8 cellular contexts compared by ENCODE assay signal in genomic region chr16:57530104-57530522, GRCh38. TPM values are rescaled to one million over a fixed set of nuclear protein-coding genes. Genes with fewer than 3 reads are reported as not detected.
DNase-seq lines count a peak whose midpoint lies in the region; ATAC-seq, FAIRE-seq and TF ChIP-seq lines count a peak whose summit lies in the region.

No MANE protein-coding gene starts in this region.

- dilution Hi-C loops in keratinocyte (cut with MboI; ENCODE audit: extremely low pct_ligation_motif_present, low sequenced_read_pairs): no loop called here

- H3K4me1 ChIP-seq in RWPE2 (ENCODE audit: insufficient read depth, poor library complexity, severe bottlenecking) (peaks cover 9% of the 10 kb centered on the region), keratinocyte (ENCODE audit: control insufficient read depth, extremely low read depth, insufficient read depth, low read length) (peaks cover 17% of the 10 kb centered on the region)

- H3K36me3 ChIP-seq in RWPE2 (ENCODE audit: low read depth) (no peaks in the 10 kb centered on the region), keratinocyte (ENCODE audit: control insufficient read depth in 2 of 2, extremely low read depth in 1 of 2, insufficient read depth in 2 of 2, low read length in 2 of 2) (no peaks in the 10 kb centered on the region)

- TF ChIP-seq CTCF in RWPE2 (IDR thresholded peaks at IDR 0.05; ENCODE audit: poor library complexity, severe bottlenecking): no peak
- no peak for TF ChIP-seq CTCF in keratinocyte (optimal IDR thresholded peaks at IDR 0.05 in 1 of 3, IDR thresholded peaks at IDR 0.05 in 1 of 3, conservative IDR thresholded peaks at IDR 0.05 in 1 of 3; ENCODE audit: extremely low read depth in 1 of 3, insufficient read depth in 2 of 3, low read length in 3 of 3)

- no peaks in the 10 kb centered on the region for H3K27me3 Mint-ChIP-seq in activated naive CD4-positive, alpha-beta T cell treated with anti-CD3 and anti-CD28 coated beads, Interleukin-2, amount 50 U/mL, for 24 hours

- H3K9me3 ChIP-seq in RWPE2 (ENCODE audit: severe bottlenecking) (no peaks in the 10 kb centered on the region), keratinocyte (ENCODE audit: control insufficient read depth, low read depth, low read length) (no peaks in the 10 kb centered on the region)

- H3K9me3 Mint-ChIP-seq in activated naive CD4-positive, alpha-beta T cell treated with anti-CD3 and anti-CD28 coated beads, Interleukin-2, amount 50 U/mL, for 24 hours: no peaks in the 10 kb centered on the region

- H4K20me1 ChIP-seq in keratinocyte (ENCODE audit: control insufficient read depth, extremely low read depth, insufficient read depth, low read length): no peaks in the 10 kb centered on the region

- FAIRE-seq in keratinocyte (lab: Jason Lieb, UNC): peak; percentile 53

- ATAC-seq in GM18499 (IDR thresholded peaks at IDR 0.05; ENCODE audit: insufficient read depth, unreplicated experiment) (peak; percentile 77), HG02852 (IDR thresholded peaks at IDR 0.05; ENCODE audit: unreplicated experiment) (peak; percentile 82), RWPE2 (ENCODE audit: low read depth) (peak; percentile 82)

- H3K4me2 ChIP-seq in keratinocyte (ENCODE audit: control insufficient read depth, extremely low read depth, insufficient read depth, low read depth, low read length): no peak overlapping the region

- DNase-seq in RWPE2 (ENCODE audit: low spot score) (peak; percentile 73), keratinocyte (ENCODE audit: low read depth, low spot score) (no peak), epidermal melanocyte (ENCODE audit: insufficient read length, low spot score) (no peak), dedifferentiated amniotic fluid mesenchymal stem cell (ENCODE audit: extremely low spot score) (no peak)
- peak; percentile 35 to 62 (median 54) for DNase-seq in stimulated activated CD4-positive, alpha-beta T cell treated with anti-CD3 and anti-CD28 coated beads, TNF-alpha, amount 100 ng/mL, for 48 hours (ENCODE audit: low read depth in 3 of 3)

- H3K4me1 Mint-ChIP-seq in activated naive CD4-positive, alpha-beta T cell treated with anti-CD3 and anti-CD28 coated beads, Interleukin-2, amount 50 U/mL, for 24 hours: peaks cover 58% of the 10 kb centered on the region

- H3K27me3 ChIP-seq in RWPE2 (ENCODE audit: insufficient read depth, poor library complexity, severe bottlenecking): no peaks in the 10 kb centered on the region
- no peaks in the 10 kb centered on the region for H3K27me3 ChIP-seq in keratinocyte (ENCODE audit: control insufficient read depth, extremely low read depth, insufficient read depth, low read length)

- H3K4me3 ChIP-seq in RWPE2 (ENCODE audit: severe bottlenecking): no peak overlapping the region
- H3K4me3 ChIP-seq in keratinocyte (ENCODE audit: control insufficient read depth in 2 of 3, extremely low read depth in 1 of 3, insufficient read depth in 2 of 3, low read depth in 1 of 3, low read length in 3 of 3): no peak overlapping the region

- H3K27ac Mint-ChIP-seq in activated naive CD4-positive, alpha-beta T cell treated with anti-CD3 and anti-CD28 coated beads, Interleukin-2, amount 50 U/mL, for 24 hours: peak overlapping the region; percentile 86

- H2AFZ ChIP-seq in keratinocyte (ENCODE audit: control insufficient read depth, low read length): no peak overlapping the region

- H3K27ac ChIP-seq in RWPE2 (ENCODE audit: poor library complexity, severe bottlenecking) (no peak overlapping the region), keratinocyte (ENCODE audit: control insufficient read depth, insufficient read depth, low read length) (no peak overlapping the region)

- peak overlapping the region; percentile 76 for H3K4me3 Mint-ChIP-seq in activated naive CD4-positive, alpha-beta T cell treated with anti-CD3 and anti-CD28 coated beads, Interleukin-2, amount 50 U/mL, for 24 hours

- H3K36me3 Mint-ChIP-seq in activated naive CD4-positive, alpha-beta T cell treated with anti-CD3 and anti-CD28 coated beads, Interleukin-2, amount 50 U/mL, for 24 hours: no peaks in the 10 kb centered on the region

- no peaks in the 10 kb centered on the region for H3K79me2 ChIP-seq in keratinocyte (ENCODE audit: control insufficient read depth, insufficient read depth, low read length)

- no peak overlapping the region for H3K9ac ChIP-seq in keratinocyte (ENCODE audit: control insufficient read depth, extremely low read depth, insufficient read depth, low read length)

- no peaks in the 10 kb centered on the region for H3K9me1 ChIP-seq in keratinocyte (ENCODE audit: control insufficient read depth, extremely low read depth, insufficient read depth, low read length)

RNA-seq across cellular contexts. Expression of gene CCDC102A, which starts 6.3 kb away (rescaled TPM):
- polyA plus RNA-seq in keratinocyte: 2.2 to 3.8 TPM (median 3.3 TPM) in 3 replicates
- 0.44 TPM for polyA plus RNA-seq in keratinocyte (2011; ENCODE audit: low read depth)
- 2.1 and 3.5 TPM in 2 replicates for polyA plus RNA-seq in keratinocyte (2011; cell fraction: cytosol; rRNA removed)
- 3.4 and 5.4 TPM in 2 replicates for polyA plus RNA-seq in keratinocyte (2011; cell fraction: nucleus; rRNA removed)
- polyA plus RNA-seq in keratinocyte (2012; ENCODE audit: low replicate concordance): 0.27 and 2.8 TPM in 2 replicates
- polyA minus RNA-seq in keratinocyte: 1.2 to 2.2 TPM (median 1.3 TPM) in 3 replicates
- 6.9 TPM for polyA minus RNA-seq in keratinocyte (2011; cell fraction: cytosol; rRNA and poly(A)+ RNA removed)
- polyA minus RNA-seq in keratinocyte (2011; cell fraction: nucleus; rRNA and poly(A)+ RNA removed): 1.8 and 2.0 TPM in 2 replicates

RNA-seq across cellular contexts. Expression of gene ADGRG5, which starts 12.3 kb away (rescaled TPM):
- 0.03 TPM in 1 of 3 replicates, not detected in the others for polyA plus RNA-seq in keratinocyte
- not detected for polyA plus RNA-seq in keratinocyte (2011; ENCODE audit: low read depth)
- polyA plus RNA-seq in keratinocyte (2011; cell fraction: cytosol; rRNA removed): not detected in 2 replicates
- polyA plus RNA-seq in keratinocyte (2011; cell fraction: nucleus; rRNA removed): not detected in 2 replicates
- polyA plus RNA-seq in keratinocyte (2012; ENCODE audit: low replicate concordance): 0.04 and 0.10 TPM in 2 replicates
- polyA minus RNA-seq in keratinocyte: not detected in 3 replicates
- not detected for polyA minus RNA-seq in keratinocyte (2011; cell fraction: cytosol; rRNA and poly(A)+ RNA removed)
- not detected in 2 replicates for polyA minus RNA-seq in keratinocyte (2011; cell fraction: nucleus; rRNA and poly(A)+ RNA removed)

RNA-seq across cellular contexts. Expression of gene DOK4, which starts 43.8 kb away (rescaled TPM):
- polyA plus RNA-seq in keratinocyte: 17.3 to 33.4 TPM (median 17.6 TPM) in 3 replicates
- 5.4 TPM for polyA plus RNA-seq in keratinocyte (2011; ENCODE audit: low read depth)
- polyA plus RNA-seq in keratinocyte (2011; cell fraction: cytosol; rRNA removed): 19.1 and 29.6 TPM in 2 replicates
- 26.7 and 27.7 TPM in 2 replicates for polyA plus RNA-seq in keratinocyte (2011; cell fraction: nucleus; rRNA removed)
- polyA plus RNA-seq in keratinocyte (2012; ENCODE audit: low replicate concordance): 16.6 and 20.0 TPM in 2 replicates
- 19.7 to 38.7 TPM (median 35.3 TPM) in 3 replicates for polyA minus RNA-seq in keratinocyte
- polyA minus RNA-seq in keratinocyte (2011; cell fraction: cytosol; rRNA and poly(A)+ RNA removed): 30.3 TPM
- 11.2 and 13.7 TPM in 2 replicates for polyA minus RNA-seq in keratinocyte (2011; cell fraction: nucleus; rRNA and poly(A)+ RNA removed)

Comparison
In these comparisons a context has a peak if more than half of its experiments do, and no peak if none do; other contexts are left out.
1. DNase-seq: peak in RWPE2 (single experiment) and stimulated activated CD4-positive, alpha-beta T cell treated with anti-CD3 and anti-CD28 coated beads, TNF-alpha, amount 100 ng/mL, for 48 hours (3 of 3); none in keratinocyte (single experiment), epidermal melanocyte (single experiment) and dedifferentiated amniotic fluid mesenchymal stem cell (single experiment).
2. Peak in every context shown above with its lines, with median percentiles within 50 percentile points of each other: ATAC-seq.